ENCODE assay signal across 8 cellular contexts in the genomic region with DNA sequence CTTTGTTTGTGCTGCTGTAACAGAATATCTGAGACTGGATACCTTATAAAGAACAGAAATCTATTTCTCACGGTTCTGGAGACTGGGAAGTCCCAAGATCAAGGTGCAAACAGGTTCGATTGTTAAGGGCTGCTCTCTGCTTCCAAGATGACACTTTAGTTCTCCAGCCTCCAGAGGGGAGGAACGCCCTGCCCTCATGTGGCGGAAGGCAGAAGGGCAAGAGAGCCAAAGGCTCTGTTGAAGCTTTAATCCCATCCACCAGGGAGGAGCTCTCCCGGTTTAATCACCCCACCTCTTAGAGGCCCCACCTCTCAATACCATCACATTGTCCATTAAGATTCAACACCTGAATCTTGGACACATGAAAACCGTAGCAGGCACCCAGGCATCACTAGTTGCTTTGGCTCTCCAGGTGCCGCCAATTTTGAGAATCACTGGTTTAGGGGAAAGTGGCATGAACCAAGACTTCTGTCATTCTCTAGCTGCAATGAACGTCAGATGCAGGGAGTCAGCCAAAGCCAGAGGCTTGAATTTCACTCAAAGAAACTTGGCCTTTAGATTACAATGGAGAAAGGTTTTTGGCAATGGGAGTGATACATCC. TPM values are rescaled to one million over a fixed set of nuclear protein-coding genes. Genes with fewer than 3 reads are reported as not detected.
A peak's percentile ranks its signal among the peaks of the same experiment; 100 is the strongest.
DNase-seq lines count a peak whose midpoint lies in the region; ATAC-seq, FAIRE-seq and TF ChIP-seq lines count a peak whose summit lies in the region.

No MANE protein-coding gene starts in this region.

- H3K27me3 ChIP-seq in GM23248 (replicated peaks; ENCODE audit: insufficient read depth) (no peaks in the 10 kb centered on the region), psoas muscle (ENCODE audit: insufficient read depth in 3 of 3, low read length in 2 of 3) (peaks cover 0 to 8% (median 0%) of the 10 kb centered on the region in 3 donors)

- peaks cover 9% of the 10 kb centered on the region; the same call in 1 of the 2 replicates for H3K79me2 ChIP-seq in GM23248 (ENCODE audit: insufficient read depth)

- intact Hi-C loops in psoas muscle (cut with DNase I) = loop anchor here (1.0 to 10.0 kb wide), 4 partner anchors 94 to 136 kb away; no protein-coding TSS in a partner anchor

- H3K4me2 ChIP-seq in GM23248 (ENCODE audit: unreplicated experiment) = no peak overlapping the region

- no peak overlapping the region for H2AFZ ChIP-seq in GM23248

- FAIRE-seq in HTR-8/SVneo (lab: Jason Lieb, UNC) = no peak

- H3K36me3 ChIP-seq in GM23248 (ENCODE audit: low read depth) (no peaks in the 10 kb centered on the region), psoas muscle (ENCODE audit: insufficient read depth in 1 of 2, low read depth in 1 of 2) (no peaks in the 10 kb centered on the region)

- H3F3A ChIP-seq in GM23248 (ENCODE audit: insufficient read depth) = peaks cover 9% of the 10 kb centered on the region; the same call in 1 of the 2 replicates

- H3K9me3 ChIP-seq in GM23248 (ENCODE audit: low read depth) = no peaks in the 10 kb centered on the region
- no peaks in the 10 kb centered on the region for H3K9me3 ChIP-seq in psoas muscle

- DNase-seq in D341Med (ENCODE audit: low spot score) (peak; percentile 61), GM23248 (peak; percentile 73), NCI-H526 (lab: John Stamatoyannopoulos, UW) (peak; percentile 17 to 57), activated T-cell treated with anti-CD3 and anti-CD28 coated beads for 48 hours (ENCODE audit: low read depth) (peak; percentile 31), foreskin fibroblast (peak; percentile 39 to 74), psoas muscle (peak; percentile 55 to 78), GM19238 (ENCODE audit: insufficient read length, low spot score) (no peak), HTR-8/SVneo (ENCODE audit: insufficient read length, low spot score) (no peak)

- H3K4me1 ChIP-seq in GM23248 (ENCODE audit: insufficient read depth) (peaks cover 17% of the 10 kb centered on the region), psoas muscle (peaks cover 12% of the 10 kb centered on the region)

- in situ Hi-C loops in GM23248 (cut with MboI) = no loop called here

- TF ChIP-seq CTCF in foreskin fibroblast (IDR thresholded peaks at IDR 0.05; ENCODE audit: low read depth, low read length) (peak; percentile 74), psoas muscle (IDR thresholded peaks at IDR 0.05) (peak; percentile 80)

- H3K27ac ChIP-seq in GM23248 (peak overlapping the region; percentile 58), psoas muscle (peak overlapping the region; percentile 32)

- no peaks in the 10 kb centered on the region for H4K20me1 ChIP-seq in GM23248 (ENCODE audit: insufficient read depth)

- H3K9me2 ChIP-seq in GM23248 (ENCODE audit: insufficient read depth) = no peaks in the 10 kb centered on the region

- ATAC-seq in psoas muscle = peak; percentile 74 to 85 (median 78)

- no peak overlapping the region for H3K4me3 ChIP-seq in GM23248
- H3K4me3 ChIP-seq in foreskin fibroblast (ENCODE audit: low read depth in 1 of 2, low read length in 2 of 2) = no peak overlapping the region
- no peak overlapping the region for H3K4me3 ChIP-seq in psoas muscle

- H3K9ac ChIP-seq in GM23248 = no peak overlapping the region

- WGBS in GM23248 (ENCODE audit: low coverage in 1 of 2, low lambda C conversion rate in 2 of 2, missing lambda C conversion rate in 2 of 2), 2 experiments = 15 to 18% methylated on average over 7 to 8 of the region's 8 CpGs
- WGBS in psoas muscle, 3 donors = 20 to 32% (median 24%) methylated on average over 8 of the region's 8 CpGs

RNA-seq across cellular contexts. Expression of a gene that starts 15.6 kb away (rescaled TPM):
- total RNA-seq in GM23248 (2014; rRNA removed; shearing (Covaris generic)) = 57.5 and 63.2 TPM in 2 replicates
- polyA plus RNA-seq in GM23248 (2016; fragmentation: Nextera tagmentation; extraction: Ambion mirVana) (55.1 and 55.8 TPM in 2 replicates), psoas muscle (1,000 to 10,000 TPM in 2 of 3 donors, 100 to 1,000 TPM in 1; 325 to 4,774 (median 2,961) TPM)
- 1,000 to 10,000 TPM; 6,074 to 8,382 (median 6,962) TPM for total RNA-seq in psoas muscle

Comparison
In these comparisons a context has a peak if more than half of its experiments do, and no peak if none do; other contexts are left out.
1. DNase-seq: peak in D341Med (single experiment), GM23248 (single experiment), NCI-H526 (2 of 2), activated T-cell treated with anti-CD3 and anti-CD28 coated beads for 48 hours (single experiment), foreskin fibroblast (2 of 2) and psoas muscle (2 of 2); none in GM19238 (single experiment) and HTR-8/SVneo (single experiment).
2. RNA of a gene that starts 15.6 kb away (total RNA-seq): 6,074 to 8,382 TPM in psoas muscle; 57.5 to 63.2 TPM in GM23248; every median in the first group is over 10 times any median in the second.